In the genomic region with DNA sequence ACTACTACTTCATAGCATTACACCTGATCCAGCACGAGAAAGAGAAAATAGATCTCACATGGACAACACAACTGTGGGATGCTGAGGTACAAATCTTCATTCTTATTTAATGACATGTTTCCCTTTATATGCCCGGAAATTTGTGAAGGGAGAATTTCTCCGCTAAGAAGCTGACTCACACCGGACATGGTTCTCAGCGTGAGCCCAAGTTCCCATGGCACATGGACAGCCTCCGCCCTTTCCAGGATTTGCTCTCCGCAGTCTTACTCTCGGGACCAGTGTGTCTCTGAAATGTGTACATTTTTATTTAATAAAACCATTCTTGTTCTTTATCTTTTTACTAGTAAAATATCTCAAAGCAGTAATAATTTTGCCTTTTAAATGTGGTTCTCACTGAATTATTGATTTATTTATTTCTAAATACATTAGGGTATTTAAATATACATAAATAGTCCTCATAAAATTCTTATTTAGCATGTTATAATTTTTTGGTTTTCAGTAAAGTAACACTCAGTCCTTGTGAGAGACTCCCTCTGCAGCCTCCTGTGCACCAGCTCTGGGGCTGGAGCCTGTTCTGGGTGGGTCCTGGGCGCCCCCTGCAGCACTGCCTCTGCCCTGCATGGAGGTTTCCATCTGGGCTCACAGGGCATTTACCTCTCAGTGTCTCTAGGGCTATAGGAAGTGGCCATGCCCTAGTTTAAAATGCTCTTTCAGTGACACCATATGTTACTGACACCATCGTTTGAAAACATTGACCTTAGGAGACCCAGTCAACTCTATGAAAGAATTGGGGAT, we compare ENCODE assay signal across 16 cellular contexts.
A peak's percentile ranks its signal among the peaks of the same experiment; 100 is the strongest.
DNase-seq lines count a peak whose midpoint lies in the region; ATAC-seq, FAIRE-seq and TF ChIP-seq lines count a peak whose summit lies in the region.
"Had no signal": no experiment of that assay in that cellular context is flagged by ENCODE, and none has a peak within 500 bp of the region (broad histone marks: within the 10 kb centered on the region; RNA-seq: fewer than 3 reads in every experiment).

No MANE protein-coding gene starts in this region.

- no peaks in the 10 kb centered on the region for H3K23me2 ChIP-seq in H9 (ENCODE audit: insufficient read length, low read depth, low read length, poor library complexity, severe bottlenecking)

- H3K27ac ChIP-seq in SK-N-MC: peak overlapping the region; percentile 81; the same call in 1 of the 2 replicates
- no peak overlapping the region for H3K27ac ChIP-seq in H9 (ENCODE audit: insufficient read length, low read depth, low read length)
- no peak overlapping the region for H3K27ac ChIP-seq in right atrium auricular region
- H3K27ac ChIP-seq: hepatocyte, testis had no signal

- H3K27ac Mint-ChIP-seq in naive B cell (no peak overlapping the region), H9 (no peak overlapping the region)
- H3K27ac Mint-ChIP-seq: activated CD4-positive, alpha-beta memory T cell treated with anti-CD3 and anti-CD28 coated beads for 36 hours had no signal

- WGBS in H9 (ENCODE audit: extremely low coverage, insufficient read length, low lambda C conversion rate): no CpG with 5 or more reads among the region's 10 CpGs

- H3K4me1 Mint-ChIP-seq in naive B cell (peaks cover 0 to 14% (median 13%) of the 10 kb centered on the region in 3 donors), H9 (no peaks in the 10 kb centered on the region)

- H2BK15ac ChIP-seq in H9 (ENCODE audit: low read depth, low read length): no peak overlapping the region

- DNase-seq in D721Med (ENCODE audit: insufficient read length, low spot score) (no peak), GM13977 (ENCODE audit: low spot score) (no peak), SK-N-MC (ENCODE audit: low read depth, low spot score) (no peak), naive B cell (no peak), H9 (no peak), right atrium auricular region (ENCODE audit: low spot score) (no peak)
- DNase-seq: activated CD4-positive, alpha-beta memory T cell treated with anti-CD3 and anti-CD28 coated beads for 36 hours; activated gamma-delta T cell; NCI-H146; NCI-H524; posterior cingulate gyrus; stimulated activated CD4-positive, alpha-beta T cell treated with anti-CD3 and anti-CD28 coated beads, Interleukin-12 subunit alpha, Interleukin-12 subunit beta, amount 100 ng/mL, for 4 hours; T-helper 9 cell; testis had no signal

- H3K4me3 Mint-ChIP-seq in naive B cell (no peak overlapping the region), H9 (no peak overlapping the region)
- H3K4me3 Mint-ChIP-seq: activated CD4-positive, alpha-beta memory T cell treated with anti-CD3 and anti-CD28 coated beads for 36 hours had no signal

- no peak overlapping the region for H4K8ac ChIP-seq in H9 (replicated peaks; ENCODE audit: insufficient read length, low read depth, low read length)

- no peak overlapping the region for H2BK5ac ChIP-seq in H9 (ENCODE audit: insufficient read length, low read length)

- no peaks in the 10 kb centered on the region for H3K79me1 ChIP-seq in H9 (ENCODE audit: insufficient read depth, low read depth, low read length, poor library complexity, severe bottlenecking)

- H3K36me3 Mint-ChIP-seq in naive B cell (no peaks in the 10 kb centered on the region), H9 (ENCODE audit: insufficient read depth in 1 of 3, low read depth in 3 of 3) (peaks cover 3 to 13% (median 3%) of the 10 kb centered on the region in 3 experiments; a peak in 3 of 7 replicates)
- H3K36me3 Mint-ChIP-seq: activated CD4-positive, alpha-beta memory T cell treated with anti-CD3 and anti-CD28 coated beads for 36 hours had no signal

- TF ChIP-seq CTCF in D721Med (IDR thresholded peaks at IDR 0.05; ENCODE audit: insufficient read depth, missing control alignments) (peak; percentile 52), GM13977 (IDR thresholded peaks at IDR 0.05; ENCODE audit: extremely low read depth, insufficient read depth, missing control alignments) (peak; percentile 34), H9 (conservative IDR thresholded peaks at IDR 0.05) (no peak), right atrium auricular region (IDR thresholded peaks at IDR 0.05) (no peak)

- H3K9ac ChIP-seq in SK-N-MC (ENCODE audit: insufficient read length): no peak overlapping the region
- H3K9ac ChIP-seq in H9 (ENCODE audit: extremely low read depth, insufficient read length, low read length): no peak overlapping the region

- no peak overlapping the region for H4K5ac ChIP-seq in H9 (ENCODE audit: insufficient read length, low read depth, low read length)

- no peak overlapping the region for H3K18ac ChIP-seq in H9 (ENCODE audit: insufficient read length, low read depth, low read length)

- no peak overlapping the region for H3K4ac ChIP-seq in H9 (ENCODE audit: low read depth, low read length)

- no peak overlapping the region for H3K14ac ChIP-seq in H9 (ENCODE audit: insufficient read depth, low read length)

- no peak overlapping the region for H2BK20ac ChIP-seq in H9 (ENCODE audit: low read depth, low read length, poor library complexity, severe bottlenecking)

- no peaks in the 10 kb centered on the region for H3K79me2 ChIP-seq in H9 (ENCODE audit: insufficient read depth, low read length)
- H3K79me2 ChIP-seq: hepatocyte had no signal

- FAIRE-seq in D721Med (lab: Jason Lieb, UNC): no peak

- H3K4me1 ChIP-seq in H9 (ENCODE audit: insufficient read depth, low read length) (no peaks in the 10 kb centered on the region), right atrium auricular region (no peaks in the 10 kb centered on the region)
- H3K4me1 ChIP-seq: testis had no signal

- H3K36me3 ChIP-seq in SK-N-MC (ENCODE audit: insufficient read depth, low read length) (no peaks in the 10 kb centered on the region), right atrium auricular region (no peaks in the 10 kb centered on the region)

- H2BK120ac ChIP-seq in H9 (ENCODE audit: low read depth, low read length, poor library complexity, severe bottlenecking): no peak overlapping the region

- H2BK12ac ChIP-seq in H9 (ENCODE audit: insufficient read length, low read depth, low read length): no peak overlapping the region

- H4K91ac ChIP-seq in H9 (ENCODE audit: insufficient read length, low read depth, low read length): no peak overlapping the region

- ATAC-seq in naive B cell (ENCODE audit: low read depth in 2 of 2) (peak; percentile 54 to 69), GM18867 (IDR thresholded peaks at IDR 0.05; ENCODE audit: unreplicated experiment) (no peak)

- H4K20me1 ChIP-seq in H9 (ENCODE audit: control insufficient read depth, insufficient read depth, insufficient read length): no peaks in the 10 kb centered on the region

- no peak overlapping the region for H3K4me2 ChIP-seq in H9 (ENCODE audit: insufficient read depth, insufficient read length, low read length)
- H3K4me2 ChIP-seq: hepatocyte had no signal

- no peak overlapping the region for H2AK5ac ChIP-seq in H9 (ENCODE audit: insufficient read length, low read length)

- no peak overlapping the region for H3T11ph ChIP-seq in H9 (ENCODE audit: low read length)

- in situ Hi-C loops in GM13977 (cut with MboI; ENCODE audit: low pct_unique_long_range_greater_than_20kb, low sequenced_read_pairs, unreplicated experiment): no loop called here

- no peaks in the 10 kb centered on the region for H3K9me3 Mint-ChIP-seq in naive B cell
- peaks cover 88 to 95% of the 10 kb centered on the region in 2 experiments for H3K9me3 Mint-ChIP-seq in H9
- H3K9me3 Mint-ChIP-seq: activated CD4-positive, alpha-beta memory T cell treated with anti-CD3 and anti-CD28 coated beads for 36 hours had no signal

- H2AFZ ChIP-seq in H9 (ENCODE audit: low read length): no peak overlapping the region
- H2AFZ ChIP-seq: hepatocyte had no signal

- H3K27me3 ChIP-seq in H9 (ENCODE audit: insufficient read depth, low read length) (no peaks in the 10 kb centered on the region), right atrium auricular region (no peaks in the 10 kb centered on the region)
- H3K27me3 ChIP-seq: hepatocyte, testis had no signal

- H3K27me3 Mint-ChIP-seq in naive B cell (peaks cover 0 to 8% (median 0%) of the 10 kb centered on the region in 3 donors), H9 (ENCODE audit: low read depth) (no peaks in the 10 kb centered on the region; the same call in 1 of the 2 replicates)

- no peak overlapping the region for H3K56ac ChIP-seq in H9 (ENCODE audit: insufficient read length, low read depth, low read length)

- H3K9me3 ChIP-seq in SK-N-MC (ENCODE audit: low read depth, low read length) (no peaks in the 10 kb centered on the region), H9 (ENCODE audit: control insufficient read depth, low read depth, low read length) (peaks cover 81% of the 10 kb centered on the region), right atrium auricular region (no peaks in the 10 kb centered on the region)
- H3K9me3 ChIP-seq: testis had no signal

- H3K4me3 ChIP-seq in SK-N-MC (peak overlapping the region; percentile 34; the same call in 1 of the 2 replicates), right atrium auricular region (no peak overlapping the region)
- H3K4me3 ChIP-seq: hepatocyte, testis had no signal

- H3K23ac ChIP-seq in H9 (ENCODE audit: insufficient read length, low read depth, low read length): no peak overlapping the region

Comparison
In these comparisons a context has a peak if more than half of its experiments do, and no peak if none do; other contexts are left out.
1. CTCF ChIP-seq: peak in D721Med (single experiment) and GM13977 (single experiment); none in H9 (single experiment) and right atrium auricular region (0 of 2).